8 cellular contexts compared by ENCODE assay signal in genomic region chr11:119320593-119321524, GRCh38. TPM values are rescaled to one million over a fixed set of nuclear protein-coding genes. Genes with fewer than 3 reads are reported as not detected.
DNase-seq lines count a peak whose midpoint lies in the region; ATAC-seq, FAIRE-seq and TF ChIP-seq lines count a peak whose summit lies in the region.

No MANE protein-coding gene starts in this region.

- H3K4me1 ChIP-seq in neutrophil (ENCODE audit: control insufficient read depth in 1 of 2, insufficient read depth in 1 of 2, low read depth in 1 of 2, low read length in 1 of 2): peaks cover 44 to 52% of the 10 kb centered on the region in 2 experiments

- no peak overlapping the region for H3K27ac ChIP-seq in neutrophil

- H3K9me3 ChIP-seq in neutrophil: no peaks in the 10 kb centered on the region

- DNase-seq in DMS53 (lab: John Stamatoyannopoulos, UW) (peak; percentile 79), Kasumi-1 (lab: John Stamatoyannopoulos, UW) (peak; percentile 30 to 37), frontal cortex (ENCODE audit: low spot score in 2 of 2) (peak; percentile 62 to 65), NCI-H2196 (lab: John Stamatoyannopoulos, UW; ENCODE audit: unreplicated experiment) (no peak)
- DNase-seq in activated effector memory CD4-positive, alpha-beta T cell treated with anti-CD3 and anti-CD28 coated beads, Interleukin-2, amount 50 U/mL, for 16 hours: peak; percentile 81

- no peak for TF ChIP-seq CTCF in neutrophil (IDR thresholded peaks at IDR 0.05)

- FAIRE-seq in frontal cortex (lab: Jason Lieb, UNC): no peak

- H3K4me3 ChIP-seq in neutrophil (ENCODE audit: low read depth in 1 of 2, low read length in 1 of 2): peak overlapping the region; percentile 51 to 53

- ATAC-seq in GM21423 (IDR thresholded peaks at IDR 0.05; ENCODE audit: unreplicated experiment) (peak; percentile 36), GM18520 (IDR thresholded peaks at IDR 0.05; ENCODE audit: unreplicated experiment) (no peak)

- H3K27me3 ChIP-seq in neutrophil: peaks cover 83% of the 10 kb centered on the region

- no peaks in the 10 kb centered on the region for H3K36me3 ChIP-seq in neutrophil

RNA-seq across cellular contexts. Expression of gene MCAM, which starts 3.9 kb away (rescaled TPM):
- total RNA-seq in frontal cortex: 11.4 TPM

RNA-seq across cellular contexts. Expression of gene RNF26, which starts 13.5 kb away (rescaled TPM):
- total RNA-seq in frontal cortex: 2.9 TPM

RNA-seq across cellular contexts. Expression of gene C1QTNF5, which starts 19.8 kb away (rescaled TPM):
- 2.4 TPM for total RNA-seq in frontal cortex

RNA-seq across cellular contexts. Expression of gene MFRP, which starts 25.6 kb away (rescaled TPM):
- total RNA-seq in frontal cortex: not detected
